Comparison of ENCODE assay signal across 8 cellular contexts in the genomic region with DNA sequence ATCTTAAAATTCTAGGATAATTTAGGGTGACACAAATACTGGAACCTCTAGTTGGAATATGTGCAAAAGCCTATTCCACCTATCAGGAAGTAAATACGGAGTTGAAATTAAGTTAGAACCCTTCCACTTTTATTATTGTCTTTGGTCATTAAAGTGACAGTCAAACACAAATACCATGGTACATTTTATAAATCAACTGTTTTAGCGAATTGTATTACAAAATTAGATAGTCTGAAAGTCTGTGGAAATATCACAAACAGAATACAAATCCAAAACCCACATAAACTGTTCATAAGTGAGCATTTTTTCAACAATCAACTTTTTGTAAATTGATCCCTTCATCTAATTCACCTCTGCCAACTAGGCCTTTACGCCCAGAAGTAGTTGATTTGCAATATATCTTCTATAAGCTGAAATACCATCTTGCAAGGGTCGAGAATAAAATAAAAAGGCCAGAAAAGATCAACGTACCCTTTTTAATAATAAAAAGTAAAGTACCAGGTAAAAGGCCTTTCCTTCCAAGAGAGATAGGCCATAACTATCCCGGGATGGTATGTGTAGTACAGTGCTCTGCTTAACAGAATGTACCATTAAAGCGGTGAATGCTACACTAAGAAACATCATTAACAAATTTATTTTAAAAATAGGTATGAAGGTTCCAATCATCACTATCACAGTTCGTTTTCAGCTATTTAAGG. TPM values are rescaled to one million over a fixed set of nuclear protein-coding genes. Genes with fewer than 3 reads are reported as not detected.
DNase-seq lines count a peak whose midpoint lies in the region; ATAC-seq and TF ChIP-seq lines count a peak whose summit lies in the region.

No MANE protein-coding gene starts in this region.

- intact Hi-C loops in mucosa of descending colon (cut with DNase I, micrococcal nuclease) = no loop called here

- no peaks in the 10 kb centered on the region for H3K9me3 Mint-ChIP-seq in CD8-positive, alpha-beta memory T cell
- no peaks in the 10 kb centered on the region for H3K9me3 Mint-ChIP-seq in chondrocyte (ENCODE audit: low read depth)

- peak overlapping the region; percentile 32; the same call in 1 of the 2 replicates for H2AFZ ChIP-seq in KMS-11 (ENCODE audit: low read depth)

- H3K27ac ChIP-seq in CD8-positive, alpha-beta memory T cell (ENCODE audit: low read depth, low read length) = peak overlapping the region; percentile 82
- peak overlapping the region; percentile 80 for H3K27ac ChIP-seq in KMS-11

- H3K4me3 Mint-ChIP-seq in CD8-positive, alpha-beta memory T cell = peak overlapping the region; percentile 86 to 96 (median 95)
- H3K4me3 Mint-ChIP-seq in chondrocyte (ENCODE audit: unreplicated experiment) = peak overlapping the region; percentile 92

- H3K9me3 ChIP-seq in CD8-positive, alpha-beta memory T cell (ENCODE audit: low read length) = no peaks in the 10 kb centered on the region
- H3K9me3 ChIP-seq in mucosa of descending colon = no peaks in the 10 kb centered on the region

- no peaks in the 10 kb centered on the region for H3K36me3 ChIP-seq in CD8-positive, alpha-beta memory T cell (ENCODE audit: insufficient read depth, low read length)
- H3K36me3 ChIP-seq in KMS-11 (ENCODE audit: insufficient read depth) = no peaks in the 10 kb centered on the region
- no peaks in the 10 kb centered on the region for H3K36me3 ChIP-seq in mucosa of descending colon (ENCODE audit: low read depth)

- no peaks in the 10 kb centered on the region for H3K27me3 ChIP-seq in CD8-positive, alpha-beta memory T cell (ENCODE audit: insufficient read depth, low read length, poor library complexity, severe bottlenecking)
- no peaks in the 10 kb centered on the region for H3K27me3 ChIP-seq in KMS-11 (ENCODE audit: insufficient read depth, low read depth)

- H4K20me1 ChIP-seq in KMS-11 (ENCODE audit: insufficient read depth) = peaks cover under 1% of the 10 kb centered on the region; the same call in 1 of the 2 replicates

- H3K36me3 Mint-ChIP-seq in CD8-positive, alpha-beta memory T cell = peaks cover 0 to 39% (median 2%) of the 10 kb centered on the region in 3 donors
- H3K36me3 Mint-ChIP-seq in chondrocyte (ENCODE audit: low read depth) = peaks cover 2% of the 10 kb centered on the region

- H3K79me2 ChIP-seq in KMS-11 (ENCODE audit: insufficient read depth, low read depth) = peaks cover 75% of the 10 kb centered on the region

- DNase-seq in CD8-positive, alpha-beta memory T cell = peak in 1 of 5 donors; percentile 14
- no peak for DNase-seq in chondrocyte (ENCODE audit: low spot score)
- no peak for DNase-seq in mucosa of descending colon
- DNase-seq in NCI-H1105 treated with DMSO at 0.1 percent for 48 hours (lab: John Stamatoyannopoulos, UW) = no peak
- no peak for DNase-seq in germinal center (ENCODE audit: low spot score)

- H3K27me3 Mint-ChIP-seq in CD8-positive, alpha-beta memory T cell = peaks cover 0 to 1% of the 10 kb centered on the region in 2 donors
- no peaks in the 10 kb centered on the region for H3K27me3 Mint-ChIP-seq in chondrocyte (ENCODE audit: low read depth)

- TF ChIP-seq CTCF in KMS-11 (conservative IDR thresholded peaks at IDR 0.05; ENCODE audit: low read depth, low read length) (no peak), chondrocyte (IDR thresholded peaks at IDR 0.05) (no peak), mucosa of descending colon (IDR thresholded peaks at IDR 0.05) (no peak)

- peak overlapping the region; percentile 91 to 98 (median 97) for H3K27ac Mint-ChIP-seq in CD8-positive, alpha-beta memory T cell
- peak overlapping the region; percentile 97 for H3K27ac Mint-ChIP-seq in chondrocyte (ENCODE audit: unreplicated experiment)

- ATAC-seq in mucosa of descending colon = no peak
- no peak for ATAC-seq in GM21786 (IDR thresholded peaks at IDR 0.05; ENCODE audit: unreplicated experiment)
- no peak for ATAC-seq in HG03354 (IDR thresholded peaks at IDR 0.05; ENCODE audit: poor library complexity, severe bottlenecking, unreplicated experiment)

- peaks cover 36 to 60% (median 49%) of the 10 kb centered on the region in 3 donors for H3K4me1 Mint-ChIP-seq in CD8-positive, alpha-beta memory T cell
- peaks cover 33% of the 10 kb centered on the region for H3K4me1 Mint-ChIP-seq in chondrocyte (ENCODE audit: low read depth)

- H3K4me2 ChIP-seq in KMS-11 = peak overlapping the region; percentile 85

- peaks cover 40% of the 10 kb centered on the region for H3K4me1 ChIP-seq in CD8-positive, alpha-beta memory T cell (ENCODE audit: insufficient read depth, low read length)
- H3K4me1 ChIP-seq in KMS-11 (ENCODE audit: low read depth, poor library complexity, severe bottlenecking) (peaks cover 29% of the 10 kb centered on the region), mucosa of descending colon (ENCODE audit: low read depth) (peaks cover 21% of the 10 kb centered on the region)

- peak overlapping the region; percentile 60 for H3K4me3 ChIP-seq in CD8-positive, alpha-beta memory T cell (ENCODE audit: low read length)
- H3K4me3 ChIP-seq in KMS-11 (IDR thresholded peaks at IDR 0.05; ENCODE audit: insufficient read depth, low read depth, low read length) (peak overlapping the region; percentile 91), mucosa of descending colon (peak overlapping the region; percentile 81)

- H3K9ac ChIP-seq in KMS-11 = peak overlapping the region; percentile 82

- CTCF ChIA-PET in CD8-positive, alpha-beta memory T cell (lab: Charles Lee) = interaction anchor here (0.6 to 1.3 kb wide), 4 partner anchors 11 to 69 kb away, joined by 3 to 5 read pairs (median 4); partner anchors contain the start of gene XPO1

- POLR2A ChIA-PET in CD8-positive, alpha-beta memory T cell (lab: Charles Lee) = interaction anchor here (0.7 to 1.4 kb wide), 6 partner anchors 11 to 293 kb away, joined by 3 to 7 read pairs (median 4); no protein-coding TSS in a partner anchor

RNA-seq across cellular contexts. Expression of gene USP34, which starts 1.3 kb away (rescaled TPM):
- total RNA-seq in CD8-positive, alpha-beta memory T cell = 10 to 100 TPM; 71.9 to 74.1 TPM
- 24.1 TPM for polyA plus RNA-seq in CD8-positive, alpha-beta memory T cell
- total RNA-seq in chondrocyte (104 to 129 TPM (median 104 TPM) in 3 replicates), mucosa of descending colon (100 to 1,000 TPM in 1 of 3 donors, 10 to 100 TPM in 2; 67.9 to 132 (median 88.4) TPM)
